Comparison of ENCODE assay signal across 1 cellular context in the genomic region with DNA sequence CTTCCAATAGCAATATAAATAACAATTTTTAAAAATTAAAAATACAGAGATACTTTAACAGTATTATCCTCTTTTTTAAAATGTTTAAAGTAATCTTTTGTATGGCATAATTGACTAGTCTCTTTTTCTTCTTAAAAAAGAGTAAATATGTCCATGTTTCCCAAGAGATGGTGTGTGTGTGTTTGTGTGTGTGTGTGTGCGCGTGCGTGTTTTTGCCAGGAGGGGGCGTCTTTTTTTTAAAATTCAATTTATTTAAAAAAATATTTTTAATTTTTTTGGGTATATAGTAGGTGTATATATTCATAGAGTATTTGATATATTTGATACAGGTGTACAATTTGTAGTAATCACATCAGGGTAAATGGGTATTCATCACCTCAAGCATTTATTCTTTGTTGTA.
TF ChIP-seq lines count a peak whose summit lies in the region.

No MANE protein-coding gene starts in this region.

TF ChIP-seq in IMR-90, 13 proteins besides CTCF, POLR2A, EP300 and RAD21 (continued from another document):
- TF ChIP-seq, protein P1, sequence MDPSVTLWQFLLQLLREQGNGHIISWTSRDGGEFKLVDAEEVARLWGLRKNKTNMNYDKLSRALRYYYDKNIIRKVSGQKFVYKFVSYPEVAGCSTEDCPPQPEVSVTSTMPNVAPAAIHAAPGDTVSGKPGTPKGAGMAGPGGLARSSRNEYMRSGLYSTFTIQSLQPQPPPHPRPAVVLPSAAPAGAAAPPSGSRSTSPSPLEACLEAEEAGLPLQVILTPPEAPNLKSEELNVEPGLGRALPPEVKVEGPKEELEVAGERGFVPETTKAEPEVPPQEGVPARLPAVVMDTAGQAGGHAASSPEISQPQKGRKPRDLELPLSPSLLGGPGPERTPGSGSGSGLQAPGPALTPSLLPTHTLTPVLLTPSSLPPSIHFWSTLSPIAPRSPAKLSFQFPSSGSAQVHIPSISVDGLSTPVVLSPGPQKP (IDR thresholded peaks at IDR 0.05; ENCODE audit: borderline replicate concordance, low read depth, low read length) = no peak
